Comparison of ENCODE assay signal across 18 cellular contexts in genomic region chr3:187970106-187970505, GRCh38.
DNase-seq lines count a peak whose midpoint lies in the region; ATAC-seq and TF ChIP-seq lines count a peak whose summit lies in the region.
"Had no signal": no experiment of that assay in that cellular context is flagged by ENCODE, and none has a peak within 500 bp of the region (broad histone marks: within the 10 kb centered on the region; RNA-seq: fewer than 3 reads in every experiment).

No MANE protein-coding gene starts in this region.

- intact Hi-C loops in activated naive CD4-positive, alpha-beta T cell treated with anti-CD3 and anti-CD28 coated beads for 36 hours (cut with micrococcal nuclease) = loop anchor here (10.0 kb wide), 1 partner anchor 185 kb away; the partner anchor contains the start of gene LPP
- intact Hi-C loops in testis (cut with DNase I; ENCODE audit: low total_unique reads) = no loop called here

- no peak overlapping the region for H3K27ac ChIP-seq in testis
- H3K27ac ChIP-seq: 22Rv1, GM23248 had no signal

- CTCF ChIA-PET in activated naive CD4-positive, alpha-beta T cell treated with anti-CD3 and anti-CD28 coated beads, Interleukin-2, amount 10 ng/mL, durations not matched to agents 7 days and 5 days (lab: Charles Lee) = no interaction called here
- CTCF ChIA-PET in activated naive CD4-positive, alpha-beta T cell treated with anti-CD3 and anti-CD28 coated beads for 36 hours (lab: Charles Lee) = no interaction called here

- H3K9me3 ChIP-seq in testis = no peaks in the 10 kb centered on the region
- H3K9me3 ChIP-seq: A549, HAP-1 had no signal

- H3K36me3 ChIP-seq in testis (ENCODE audit: low read depth, missing control alignments) = no peaks in the 10 kb centered on the region
- H3K36me3 ChIP-seq: HAP-1 had no signal

- H3K27ac Mint-ChIP-seq in activated naive CD4-positive, alpha-beta T cell treated with anti-CD3 and anti-CD28 coated beads, Interleukin-2, amount 10 ng/mL, durations not matched to agents 7 days and 5 days = peak overlapping the region; percentile 19
- no peak overlapping the region for H3K27ac Mint-ChIP-seq in activated naive CD4-positive, alpha-beta T cell treated with anti-CD3 and anti-CD28 coated beads for 36 hours
- H3K27ac Mint-ChIP-seq in stimulated activated naive CD8-positive, alpha-beta T cell treated with anti-CD3 and anti-CD28 coated beads, Interleukin-15, amount 100 ng/mL, for 72 hours = no peak overlapping the region
- H3K27ac Mint-ChIP-seq: CD8-positive, alpha-beta T cell had no signal

- H3K27me3 ChIP-seq in testis = no peaks in the 10 kb centered on the region

- H3K4me3 ChIP-seq in testis = no peak overlapping the region
- H3K4me3 ChIP-seq: A549, GM12878, GM23248, HAP-1 had no signal

- TF ChIP-seq CTCF in testis (IDR thresholded peaks at IDR 0.05) = no peak

- no peak for DNase-seq in activated naive CD4-positive, alpha-beta T cell treated with anti-CD3 and anti-CD28 coated beads, Interleukin-2, amount 10 ng/mL, durations not matched to agents 7 days and 5 days
- no peak for DNase-seq in activated naive CD4-positive, alpha-beta T cell treated with anti-CD3 and anti-CD28 coated beads for 36 hours
- DNase-seq in NAMALWA (ENCODE audit: low spot score) (peak; percentile 52), testis (no peak), SW 1271 (lab: John Stamatoyannopoulos, UW) (no peak)
- DNase-seq in stimulated activated naive CD8-positive, alpha-beta T cell treated with anti-CD3 and anti-CD28 coated beads, Interleukin-15, amount 100 ng/mL, for 72 hours = no peak
- DNase-seq: AML-193; Calu3; CD8-positive, alpha-beta T cell; DMS79 treated with DMSO at 0.1 percent for 48 hours; EL; GM23248 had no signal

- no peak for ATAC-seq in GM18498 (IDR thresholded peaks at IDR 0.05; ENCODE audit: unreplicated experiment)
- no peak for ATAC-seq in stimulated activated naive CD8-positive, alpha-beta T cell treated with anti-CD3 and anti-CD28 coated beads, Interleukin-15, amount 100 ng/mL, for 72 hours
- ATAC-seq: A549; CD8-positive, alpha-beta T cell; GM12878 had no signal

- no peaks in the 10 kb centered on the region for H3K9me3 Mint-ChIP-seq in activated naive CD4-positive, alpha-beta T cell treated with anti-CD3 and anti-CD28 coated beads, Interleukin-2, amount 10 ng/mL, durations not matched to agents 7 days and 5 days
- H3K9me3 Mint-ChIP-seq in activated naive CD4-positive, alpha-beta T cell treated with anti-CD3 and anti-CD28 coated beads for 36 hours = no peaks in the 10 kb centered on the region
- no peaks in the 10 kb centered on the region for H3K9me3 Mint-ChIP-seq in stimulated activated naive CD8-positive, alpha-beta T cell treated with anti-CD3 and anti-CD28 coated beads, Interleukin-15, amount 100 ng/mL, for 72 hours
- H3K9me3 Mint-ChIP-seq: CD8-positive, alpha-beta T cell had no signal

- peaks cover 7% of the 10 kb centered on the region for H3K27me3 Mint-ChIP-seq in activated naive CD4-positive, alpha-beta T cell treated with anti-CD3 and anti-CD28 coated beads, Interleukin-2, amount 10 ng/mL, durations not matched to agents 7 days and 5 days
- peaks cover 5% of the 10 kb centered on the region for H3K27me3 Mint-ChIP-seq in activated naive CD4-positive, alpha-beta T cell treated with anti-CD3 and anti-CD28 coated beads for 36 hours (ENCODE audit: low read depth)
- H3K27me3 Mint-ChIP-seq in stimulated activated naive CD8-positive, alpha-beta T cell treated with anti-CD3 and anti-CD28 coated beads, Interleukin-15, amount 100 ng/mL, for 72 hours = no peaks in the 10 kb centered on the region

- peaks cover 38% of the 10 kb centered on the region for H3K4me1 Mint-ChIP-seq in activated naive CD4-positive, alpha-beta T cell treated with anti-CD3 and anti-CD28 coated beads, Interleukin-2, amount 10 ng/mL, durations not matched to agents 7 days and 5 days
- peaks cover 20% of the 10 kb centered on the region for H3K4me1 Mint-ChIP-seq in activated naive CD4-positive, alpha-beta T cell treated with anti-CD3 and anti-CD28 coated beads for 36 hours (ENCODE audit: low read depth)
- peaks cover 59% of the 10 kb centered on the region for H3K4me1 Mint-ChIP-seq in stimulated activated naive CD8-positive, alpha-beta T cell treated with anti-CD3 and anti-CD28 coated beads, Interleukin-15, amount 100 ng/mL, for 72 hours

- H3K36me3 Mint-ChIP-seq in activated naive CD4-positive, alpha-beta T cell treated with anti-CD3 and anti-CD28 coated beads, Interleukin-2, amount 10 ng/mL, durations not matched to agents 7 days and 5 days = peaks cover 6% of the 10 kb centered on the region
- H3K36me3 Mint-ChIP-seq in activated naive CD4-positive, alpha-beta T cell treated with anti-CD3 and anti-CD28 coated beads for 36 hours (ENCODE audit: low read depth) = no peaks in the 10 kb centered on the region
- H3K36me3 Mint-ChIP-seq: CD8-positive, alpha-beta T cell had no signal

- no peak overlapping the region for H3K4me3 Mint-ChIP-seq in activated naive CD4-positive, alpha-beta T cell treated with anti-CD3 and anti-CD28 coated beads, Interleukin-2, amount 10 ng/mL, durations not matched to agents 7 days and 5 days
- no peak overlapping the region for H3K4me3 Mint-ChIP-seq in activated naive CD4-positive, alpha-beta T cell treated with anti-CD3 and anti-CD28 coated beads for 36 hours
- H3K4me3 Mint-ChIP-seq in stimulated activated naive CD8-positive, alpha-beta T cell treated with anti-CD3 and anti-CD28 coated beads, Interleukin-15, amount 100 ng/mL, for 72 hours = no peak overlapping the region
- H3K4me3 Mint-ChIP-seq: CD8-positive, alpha-beta T cell had no signal

- TF ChIP-seq POLR2A in Raji (IDR thresholded peaks at IDR 0.05; ENCODE audit: insufficient read depth, low read depth, low read length) (peak; percentile 44; the same call in 1 of the 2 replicates), testis (IDR thresholded peaks at IDR 0.05) (no peak)

- no peaks in the 10 kb centered on the region for H3K4me1 ChIP-seq in testis
- H3K4me1 ChIP-seq: HAP-1 had no signal
